Comparison of ENCODE assay signal across 17 cellular contexts in the genomic region with DNA sequence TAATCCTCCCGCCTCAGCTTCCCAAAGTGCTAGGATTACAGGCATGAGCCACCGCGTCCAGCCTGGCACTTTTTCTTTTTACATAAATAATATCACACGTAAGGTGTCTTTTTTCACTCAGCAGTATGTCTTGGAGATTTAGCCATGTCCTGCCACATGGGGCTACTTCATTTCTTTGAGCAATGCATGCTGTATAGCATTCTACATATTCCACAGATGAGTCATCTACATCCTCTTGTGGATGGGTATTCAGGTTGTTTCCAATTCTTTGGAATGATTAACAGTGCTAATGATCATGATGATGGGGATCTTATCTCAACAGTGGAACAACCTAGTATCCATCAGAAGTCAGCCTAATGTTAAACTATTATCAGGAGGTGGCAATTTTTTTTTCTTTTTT. TPM values are rescaled to one million over a fixed set of nuclear protein-coding genes. Genes with fewer than 3 reads are reported as not detected.
DNase-seq lines count a peak whose midpoint lies in the region; ATAC-seq and TF ChIP-seq lines count a peak whose summit lies in the region.
"Had no signal": no experiment of that assay in that cellular context is flagged by ENCODE, and none has a peak within 500 bp of the region (broad histone marks: within the 10 kb centered on the region; RNA-seq: fewer than 3 reads in every experiment).

No MANE protein-coding gene starts in this region.

- DNase-seq in GM04503 (ENCODE audit: low read depth), result peak; percentile 8
- DNase-seq in RPMI7951 (ENCODE audit: low read depth), result peak; percentile 62
- DNase-seq in epithelial cell of esophagus (ENCODE audit: low read depth), result peak; percentile 63
- peak; percentile 19 for DNase-seq in non-pigmented ciliary epithelial cell (ENCODE audit: low read depth)
- no peak for DNase-seq in T-helper 1 cell
- DNase-seq in DMS79 treated with DMSO at 0.1 percent for 48 hours (lab: John Stamatoyannopoulos, UW), result no peak
- DNase-seq: activated CD4-positive, alpha-beta T cell treated with anti-CD3 and anti-CD28 coated beads for 4 hours; activated T-cell treated with anti-CD3 and anti-CD28 coated beads, Interleukin-2, amount 50 U/mL, for 1 hour; CD8-positive, alpha-beta T cell; erythroblast; GF-D8; NCI-H526 treated with DMSO at 0.1 percent for 48 hours; sigmoid colon; stimulated activated CD4-positive, alpha-beta T cell treated with anti-CD3 and anti-CD28 coated beads, Interleukin-4, amount 100 ng/mL, for 1 hour had no signal

- ATAC-seq in HG03354 (IDR thresholded peaks at IDR 0.05; ENCODE audit: poor library complexity, severe bottlenecking, unreplicated experiment), result no peak
- ATAC-seq in HG03520 (IDR thresholded peaks at IDR 0.05; ENCODE audit: unreplicated experiment), result no peak
- ATAC-seq: CD8-positive, alpha-beta T cell had no signal

- TF ChIP-seq CTCF in epithelial cell of esophagus (IDR thresholded peaks at IDR 0.05; ENCODE audit: insufficient read depth, low read depth, low read length, missing control alignments), result peak; percentile 23

- H3K4me3 ChIP-seq in epithelial cell of esophagus (ENCODE audit: low read length), result no peak overlapping the region
- H3K4me3 ChIP-seq: sigmoid colon, tibial nerve had no signal

RNA-seq across cellular contexts. Expression of a gene that starts 50.8 kb away (rescaled TPM):
- total RNA-seq in RPMI7951 (2014; rRNA removed; shearing (Covaris generic)), result 2.2 TPM in 2 replicates
- total RNA-seq: CD8-positive, alpha-beta T cell had no signal

Comparison
In these comparisons a context has a peak if more than half of its experiments do, and no peak if none do; other contexts are left out.
1. DNase-seq: peak in GM04503 (single experiment), RPMI7951 (single experiment), epithelial cell of esophagus (single experiment) and non-pigmented ciliary epithelial cell (single experiment); none in T-helper 1 cell (0 of 5) and DMS79 treated with DMSO at 0.1 percent for 48 hours (single experiment).